Comparison of ENCODE assay signal across 8 cellular contexts in genomic region chr13:114110091-114110829, GRCh38. TPM values are rescaled to one million over a fixed set of nuclear protein-coding genes. Genes with fewer than 3 reads are reported as not detected.
DNase-seq lines count a peak whose midpoint lies in the region; ATAC-seq and TF ChIP-seq lines count a peak whose summit lies in the region.

No MANE protein-coding gene starts in this region.

- H3K27ac ChIP-seq in naive thymus-derived CD4-positive, alpha-beta T cell (ENCODE audit: low read depth, low read length), result peak overlapping the region; percentile 73
- peak overlapping the region; percentile 0 for H3K27ac ChIP-seq in upper lobe of right lung

- CTCF ChIA-PET in naive thymus-derived CD4-positive, alpha-beta T cell (lab: Charles Lee), result interaction anchor here (1.1 to 2.5 kb wide), 12 partner anchors 8 to 118 kb away, joined by 3 to 15 read pairs (median 4); no protein-coding TSS in a partner anchor

- H3K4me1 Mint-ChIP-seq in naive thymus-derived CD4-positive, alpha-beta T cell, result peaks cover 54 to 90% (median 74%) of the 10 kb centered on the region in 7 donors

- TF ChIP-seq CTCF in GM06990 (IDR thresholded peaks at IDR 0.05; ENCODE audit: insufficient read depth, low read length, poor library complexity, severe bottlenecking) (peak; percentile 59), upper lobe of right lung (IDR thresholded peaks at IDR 0.05) (peak; percentile 16)

- intact Hi-C loops in naive thymus-derived CD4-positive, alpha-beta T cell (cut with micrococcal nuclease), result loop anchor here (1.0 to 5.0 kb wide), 14 partner anchors 14 to 293 kb away; partner anchors contain the start of gene CDC16 (in 1 of the 2)
- intact Hi-C loops in upper lobe of right lung (cut with DNase I), result no loop called here

- H3K36me3 Mint-ChIP-seq in naive thymus-derived CD4-positive, alpha-beta T cell, result peaks cover under 1 to 36% (median 19%) of the 10 kb centered on the region in 5 donors

- in situ Hi-C loops in G401 (cut with HindIII; ENCODE audit: low sequenced_read_pairs), result no loop called here

- POLR2A ChIA-PET in naive thymus-derived CD4-positive, alpha-beta T cell (lab: Charles Lee), result interaction anchor here (0.8 to 8.5 kb wide), 15 partner anchors 9 to 120 kb away, joined by 3 to 137 read pairs (median 4); partner anchors contain the start of gene RASA3

- no peak overlapping the region; the same call in 1 of the 2 replicates for H3K4me3 ChIP-seq in GM06990 (replicated peaks; ENCODE audit: low read depth, low read length)
- peak overlapping the region; percentile 59 for H3K4me3 ChIP-seq in naive thymus-derived CD4-positive, alpha-beta T cell (ENCODE audit: low read length)
- no peak overlapping the region for H3K4me3 ChIP-seq in upper lobe of right lung

- no peaks in the 10 kb centered on the region for H3K9me3 ChIP-seq in naive thymus-derived CD4-positive, alpha-beta T cell (ENCODE audit: control insufficient read depth in 2 of 3, low read length in 3 of 3)
- H3K9me3 ChIP-seq in upper lobe of right lung, result no peaks in the 10 kb centered on the region

- H3K4me3 Mint-ChIP-seq in naive thymus-derived CD4-positive, alpha-beta T cell, result peak overlapping the region; percentile 83 to 95 (median 87)

- peaks cover 3% of the 10 kb centered on the region for H3K36me3 ChIP-seq in GM06990 (ENCODE audit: control insufficient read depth, insufficient read depth, low read length)
- H3K36me3 ChIP-seq in naive thymus-derived CD4-positive, alpha-beta T cell (ENCODE audit: control insufficient read depth in 2 of 3, insufficient read depth in 3 of 3, low read length in 3 of 3), result peaks cover 0 to 58% (median 41%) of the 10 kb centered on the region in 3 experiments
- no peaks in the 10 kb centered on the region for H3K36me3 ChIP-seq in upper lobe of right lung

- ATAC-seq in HG03095 (IDR thresholded peaks at IDR 0.05; ENCODE audit: unreplicated experiment), result peak; percentile 58
- peak; percentile 86 for ATAC-seq in naive thymus-derived CD4-positive, alpha-beta T cell
- peak; percentile 77 for ATAC-seq in upper lobe of right lung

- peaks cover 0 to 21% (median 0%) of the 10 kb centered on the region in 11 donors for H3K9me3 Mint-ChIP-seq in naive thymus-derived CD4-positive, alpha-beta T cell

- DNase-seq in GM06990 (ENCODE audit: extremely low read depth, insufficient read length), result peak; percentile 71
- DNase-seq in UCSD-AML1 (lab: John Stamatoyannopoulos, UW; ENCODE audit: unreplicated experiment), result peak; percentile 76
- DNase-seq in central memory CD4-positive, alpha-beta T cell, result peak; percentile 85
- peak; percentile 54 to 88 (median 84) for DNase-seq in naive thymus-derived CD4-positive, alpha-beta T cell
- peak; percentile 78 for DNase-seq in upper lobe of right lung
- DNase-seq in superior temporal gyrus (ENCODE audit: extremely low spot score), result no peak
- DNase-seq in G401 (ENCODE audit: low spot score), result no peak

- H3K4me1 ChIP-seq in naive thymus-derived CD4-positive, alpha-beta T cell (ENCODE audit: control insufficient read depth in 2 of 2, insufficient read depth in 2 of 2, low read length in 2 of 2), result peaks cover 70 to 93% of the 10 kb centered on the region in 2 donors
- peaks cover 21% of the 10 kb centered on the region for H3K4me1 ChIP-seq in upper lobe of right lung

- no peaks in the 10 kb centered on the region for H3K27me3 Mint-ChIP-seq in naive thymus-derived CD4-positive, alpha-beta T cell

- peak overlapping the region; percentile 90 to 98 (median 96) for H3K27ac Mint-ChIP-seq in naive thymus-derived CD4-positive, alpha-beta T cell

- H3K27me3 ChIP-seq in GM06990 (replicated peaks; ENCODE audit: control insufficient read depth, insufficient read depth, low read length), result no peaks in the 10 kb centered on the region
- H3K27me3 ChIP-seq in naive thymus-derived CD4-positive, alpha-beta T cell (ENCODE audit: control insufficient read depth in 2 of 2, insufficient read depth in 2 of 2, low read length in 2 of 2), result no peaks in the 10 kb centered on the region
- H3K27me3 ChIP-seq in upper lobe of right lung, result no peaks in the 10 kb centered on the region

RNA-seq across cellular contexts. Expression of gene RASA3, which starts 22.2 kb away (rescaled TPM):
- 100 to 1,000 TPM; 110 to 227 (median 199) TPM for total RNA-seq in naive thymus-derived CD4-positive, alpha-beta T cell
- 100 to 1,000 TPM; 109 to 195 TPM for polyA plus RNA-seq in naive thymus-derived CD4-positive, alpha-beta T cell
- total RNA-seq in upper lobe of right lung, result 17.3 TPM
- total RNA-seq in G401 (2014; rRNA removed; shearing (Covaris generic)), result 11.9 and 13.7 TPM in 2 replicates

Comparison
In these comparisons a context has a peak if more than half of its experiments do, and no peak if none do; other contexts are left out.
1. DNase-seq: peak in GM06990 (single experiment), UCSD-AML1 (single experiment), central memory CD4-positive, alpha-beta T cell (single experiment), naive thymus-derived CD4-positive, alpha-beta T cell (9 of 9) and upper lobe of right lung (single experiment); none in superior temporal gyrus (single experiment) and G401 (single experiment).
2. Peak in every context shown above with its lines, with median percentiles within 50 percentile points of each other: ATAC-seq.